In the genomic region with DNA sequence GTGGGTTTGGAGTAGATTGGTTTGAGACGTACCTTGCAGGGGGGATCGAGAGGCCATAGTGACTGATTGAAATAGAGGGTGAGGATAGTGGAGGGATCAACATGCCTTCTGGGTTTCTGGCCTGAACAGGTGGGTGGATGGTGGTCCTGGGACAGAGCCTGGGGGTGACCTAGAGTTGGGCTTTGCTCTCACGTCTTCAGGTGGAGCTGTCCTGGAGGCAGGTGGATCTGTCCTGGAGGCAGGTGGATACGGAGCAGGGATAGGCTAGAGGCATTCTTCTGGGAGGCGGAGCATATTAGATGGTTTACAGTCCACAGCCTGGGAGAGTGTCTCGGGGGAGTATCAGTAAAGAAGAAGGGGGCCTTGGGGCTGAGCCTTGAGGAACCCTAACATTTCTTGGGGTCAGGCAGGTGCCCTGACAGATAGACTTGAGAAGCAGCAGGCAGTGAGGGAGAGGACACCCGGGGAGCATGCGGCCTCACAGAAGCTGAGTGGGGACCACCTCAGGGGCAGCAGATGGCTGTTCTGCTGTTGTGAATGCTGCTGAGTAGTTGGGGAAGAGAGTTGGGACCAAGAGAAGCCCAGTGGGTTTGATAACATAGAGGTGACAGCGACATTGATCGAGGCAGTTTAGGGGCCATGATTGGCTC, we compare ENCODE assay signal across 10 cellular contexts. TPM values are rescaled to one million over a fixed set of nuclear protein-coding genes. Genes with fewer than 3 reads are reported as not detected.
DNase-seq lines count a peak whose midpoint lies in the region; ATAC-seq, FAIRE-seq and TF ChIP-seq lines count a peak whose summit lies in the region.
"Had no signal": no experiment of that assay in that cellular context is flagged by ENCODE, and none has a peak within 500 bp of the region (broad histone marks: within the 10 kb centered on the region; RNA-seq: fewer than 3 reads in every experiment).

No MANE protein-coding gene starts in this region.

- peaks cover 20 to 37% of the 10 kb centered on the region in 2 experiments for H3K36me3 ChIP-seq in HepG2 (replicated peaks in 1 of 2; ENCODE audit: control insufficient read depth in 1 of 2, insufficient read depth in 2 of 2, low read length in 2 of 2)
- H3K36me3 ChIP-seq in tibial nerve = peaks cover 0 to 49% (median 0%) of the 10 kb centered on the region in 3 donors

- H3K79me2 ChIP-seq in HepG2 (ENCODE audit: insufficient read depth, low read length) = peaks cover 58% of the 10 kb centered on the region

- no peak overlapping the region for H2AFZ ChIP-seq in HepG2 (ENCODE audit: low read length)

- intact Hi-C loops in HepG2 (cut with micrococcal nuclease; ENCODE audit: unreplicated experiment) = no loop called here

- H3K9ac ChIP-seq in HepG2 (ENCODE audit: insufficient read depth, low read depth, low read length) = peak overlapping the region; percentile 98

- H3K4me1 ChIP-seq in HepG2 (ENCODE audit: insufficient read depth, low read length) (peaks cover 42% of the 10 kb centered on the region), tibial nerve (peaks cover 0 to 65% (median 30%) of the 10 kb centered on the region in 4 donors)

- H3K27ac ChIP-seq in HepG2 (ENCODE audit: extremely low read length, insufficient read depth, low read length) (no peak overlapping the region), tibial nerve (peak overlapping the region in 1 of 4 donors; percentile 95)

- H3K27ac Mint-ChIP-seq in activated T-cell treated with anti-CD3 and anti-CD28 coated beads, Interleukin-2, amount 50 U/mL, for 72 hours = peak overlapping the region; percentile 26
- peak overlapping the region; percentile 51 for H3K27ac Mint-ChIP-seq in type B pancreatic cell

- TF ChIP-seq RAD21 in HepG2 (CRISPR knock-in tag; IDR thresholded peaks at IDR 0.05) = no peak

- no peaks in the 10 kb centered on the region for H3K27me3 Mint-ChIP-seq in activated T-cell treated with anti-CD3 and anti-CD28 coated beads, Interleukin-2, amount 50 U/mL, for 72 hours (ENCODE audit: low read depth)
- H3K27me3 Mint-ChIP-seq in type B pancreatic cell = no peaks in the 10 kb centered on the region

- H3K9me3 ChIP-seq in HepG2 (ENCODE audit: low read length) = no peaks in the 10 kb centered on the region
- no peaks in the 10 kb centered on the region for H3K9me3 ChIP-seq in tibial nerve

- no peak for DNase-seq in activated T-cell treated with anti-CD3 and anti-CD28 coated beads, Interleukin-2, amount 50 U/mL, for 72 hours
- DNase-seq in activated T-cell treated with anti-CD3 and anti-CD28 coated beads for 4 hours = no peak
- no peak for DNase-seq in astrocyte of the cerebellum (ENCODE audit: low read depth)
- DNase-seq in HepG2 (ENCODE audit: low spot score) = no peak
- DNase-seq in type B pancreatic cell (ENCODE audit: extremely low spot score, unreplicated experiment) = no peak
- DNase-seq in HUDEP-2 (lab: John Stamatoyannopoulos, UW; ENCODE audit: unreplicated experiment in 76 of 76) = no peak
- DNase-seq in tibial nerve (ENCODE audit: low spot score in 2 of 2) = no peak
- DNase-seq: activated CD4-positive, alpha-beta T cell treated with anti-CD3 and anti-CD28 coated beads for 1 hour; NCI-H1694 had no signal

- TF ChIP-seq EP300 in HepG2 (IDR thresholded peaks at IDR 0.05; ENCODE audit: low read depth in 2 of 2, low read length in 2 of 2) (no peak), HepG2 (CRISPR knock-in tag; IDR thresholded peaks at IDR 0.05; ENCODE audit: borderline replicate concordance) (no peak), tibial nerve (IDR thresholded peaks at IDR 0.05) (no peak)

- peak overlapping the region; percentile 98 for H3K4me2 ChIP-seq in HepG2 (ENCODE audit: low read depth, low read length)

- CTCF ChIA-PET in HepG2 (lab: Yijun Ruan, JAX; ENCODE audit: low intra/inter-chr PET ratio, low total read pairs) = no interaction called here

- H3K9me3 Mint-ChIP-seq in activated T-cell treated with anti-CD3 and anti-CD28 coated beads, Interleukin-2, amount 50 U/mL, for 72 hours = no peaks in the 10 kb centered on the region
- H3K9me3 Mint-ChIP-seq in type B pancreatic cell = no peaks in the 10 kb centered on the region

- no peaks in the 10 kb centered on the region for H3K36me3 Mint-ChIP-seq in activated T-cell treated with anti-CD3 and anti-CD28 coated beads, Interleukin-2, amount 50 U/mL, for 72 hours (ENCODE audit: insufficient read depth in 2 of 2)
- peaks cover 3% of the 10 kb centered on the region for H3K36me3 Mint-ChIP-seq in type B pancreatic cell

- no peak for FAIRE-seq in HepG2 (lab: Jason Lieb, UNC)

- POLR2A ChIA-PET in HepG2 (lab: Yijun Ruan, JAX) = interaction anchor here (1.4 to 6.0 kb wide), 6 partner anchors 8 to 53 kb away, joined by 3 to 149 read pairs (median 54); partner anchors contain the start of genes ANKMY1, DUSP28 and RNPEPL1

- WGBS in HepG2 (ENCODE audit: low lambda C conversion rate) = 81% methylated on average over 10 of the region's 10 CpGs
- WGBS in tibial nerve, 2 donors = 75 to 83% methylated on average over 10 of the region's 10 CpGs

- peaks cover 38% of the 10 kb centered on the region for H3K4me1 Mint-ChIP-seq in activated T-cell treated with anti-CD3 and anti-CD28 coated beads, Interleukin-2, amount 50 U/mL, for 72 hours (ENCODE audit: low read depth)
- peaks cover 22% of the 10 kb centered on the region for H3K4me1 Mint-ChIP-seq in type B pancreatic cell (ENCODE audit: unreplicated experiment)

- TSS peak; percentile 53 for BruUV-seq in HepG2 (replicated peaks; lab: Mats Ljungman, UMichigan)

- TF ChIP-seq CTCF in astrocyte of the cerebellum (IDR thresholded peaks at IDR 0.05; ENCODE audit: low read depth, low read length, missing control alignments) = no peak
- TF ChIP-seq CTCF in HepG2 (CRISPR knock-in tag; IDR thresholded peaks at IDR 0.05) = no peak
- no peak for TF ChIP-seq CTCF in type B pancreatic cell (conservative IDR thresholded peaks at IDR 0.05)
- TF ChIP-seq CTCF in tibial nerve (IDR thresholded peaks at IDR 0.05) = no peak

- H3K27me3 ChIP-seq in HepG2 (ENCODE audit: control insufficient read depth in 1 of 2, insufficient read depth in 2 of 2, low read length in 2 of 2) (peaks cover 0 to 4% of the 10 kb centered on the region in 2 experiments; a peak in 1 of 5 replicates), tibial nerve (no peaks in the 10 kb centered on the region)

- TF ChIP-seq POLR2A in HepG2 (IDR thresholded peaks at IDR 0.05; ENCODE audit: insufficient read depth in 1 of 2, low read depth in 2 of 2, low read length in 2 of 2) (no peak), tibial nerve (IDR thresholded peaks at IDR 0.05) (no peak)

- H4K20me1 ChIP-seq in HepG2 (ENCODE audit: insufficient read depth, low read length) = peaks cover 17% of the 10 kb centered on the region; the same call in 1 of the 2 replicates

- in situ Hi-C loops in astrocyte of the cerebellum (cut with HindIII; ENCODE audit: low sequenced_read_pairs) (no loop called here), HepG2 (cut with HindIII; ENCODE audit: extremely low pct_ligation_motif_present, low pct_unique_long_range_greater_than_20kb) (no loop called here)

- ATAC-seq in activated T-cell treated with anti-CD3 and anti-CD28 coated beads, Interleukin-2, amount 50 U/mL, for 72 hours (replicated peaks in 1 of 2) = no peak
- ATAC-seq in HepG2 (no peak), GM18502 (IDR thresholded peaks at IDR 0.05; ENCODE audit: poor library complexity, unreplicated experiment) (no peak)

- H3K4me3 ChIP-seq in astrocyte of the cerebellum (ENCODE audit: low read depth, low read length) (peak overlapping the region; percentile 65), HepG2 (replicated peaks in 1 of 3; ENCODE audit: insufficient read depth in 1 of 3, low read depth in 2 of 3, low read length in 3 of 3) (peak overlapping the region; percentile 83 to 90 (median 88)), tibial nerve (peak overlapping the region in 2 of 4 donors; percentile 92 to 94)

- H3K4me3 Mint-ChIP-seq in activated T-cell treated with anti-CD3 and anti-CD28 coated beads, Interleukin-2, amount 50 U/mL, for 72 hours = peak overlapping the region; percentile 76 to 95
- H3K4me3 Mint-ChIP-seq in type B pancreatic cell = peak overlapping the region; percentile 95

RNA-seq across cellular contexts. Expression of gene CAPN10, which starts 1.6 kb away (rescaled TPM):
- 10 to 100 TPM; 36.9 to 43.7 TPM for total RNA-seq in activated T-cell treated with anti-CD3 and anti-CD28 coated beads, Interleukin-2, amount 50 U/mL, for 72 hours
- total RNA-seq in HepG2 (2016; rRNA removed; fragmentation: Illumina TruSeq; extraction: Trizol) (16.5 and 32.4 TPM in 2 replicates), type B pancreatic cell (ENCODE audit: low replicate concordance) (36.3 and 55.2 TPM in 2 replicates), tibial nerve (10 to 100 TPM; 28.0 to 66.3 (median 54.8) TPM)
- 18.3 and 20.3 TPM in 2 replicates for total RNA-seq in HepG2 (2016; cell fraction: cytosol; rRNA removed; fragmentation: Illumina TruSeq; extraction: Trizol; ENCODE audit: low read depth)
- total RNA-seq in HepG2 (2016; cell fraction: insoluble cytoplasmic fraction; rRNA removed; fragmentation: Illumina TruSeq; extraction: Trizol) = 16.1 and 35.0 TPM in 2 replicates
- 28.2 and 28.4 TPM in 2 replicates for total RNA-seq in HepG2 (2016; cell fraction: membrane; rRNA removed; fragmentation: Illumina TruSeq; extraction: Trizol)
- total RNA-seq in HepG2 (2016; cell fraction: nucleus; rRNA removed; fragmentation: Illumina TruSeq; extraction: Trizol) = 26.3 and 36.2 TPM in 2 replicates
- polyA plus RNA-seq in HepG2 (2011; rRNA removed) = 27.6 and 40.7 TPM in 2 replicates
- polyA plus RNA-seq in HepG2 (2011; cell fraction: cytosol; rRNA removed) = 15.8 and 24.7 TPM in 2 replicates
- polyA plus RNA-seq in HepG2 (2011; cell fraction: nucleus; rRNA removed) = 157 and 173 TPM in 2 replicates
- polyA plus RNA-seq in HepG2 (2012) = 24.4 and 27.6 TPM in 2 replicates
- 9.1 and 9.4 TPM in 2 replicates for polyA plus RNA-seq in HepG2 (2016; cell fraction: cytosol; fragmentation: Illumina TruSeq; extraction: Trizol; ENCODE audit: low read depth)
- 17.4 and 18.2 TPM in 2 replicates for polyA plus RNA-seq in HepG2 (2016; cell fraction: insoluble cytoplasmic fraction; fragmentation: Illumina TruSeq; extraction: Trizol; ENCODE audit: low read depth)
- polyA plus RNA-seq in HepG2 (2016; cell fraction: membrane; fragmentation: Illumina TruSeq; extraction: Trizol; ENCODE audit: low read depth) = 15.5 and 17.2 TPM in 2 replicates
- 59.4 and 61.4 TPM in 2 replicates for polyA plus RNA-seq in HepG2 (2016; cell fraction: nucleus; fragmentation: Illumina TruSeq; extraction: Trizol; ENCODE audit: insufficient read depth, low read depth)
- polyA minus RNA-seq in HepG2 (2011; rRNA and poly(A)+ RNA removed; ENCODE audit: low replicate concordance) = 11.2 and 33.8 TPM in 2 replicates
- polyA minus RNA-seq in HepG2 (2011; cell fraction: cytosol; rRNA and poly(A)+ RNA removed) = 10.8 TPM in 2 replicates
- 50.0 and 57.6 TPM in 2 replicates for polyA minus RNA-seq in HepG2 (2011; cell fraction: nucleus; rRNA and poly(A)+ RNA removed)

RNA-seq across cellular contexts. Expression of gene RNPEPL1, which starts 19.8 kb away (rescaled TPM):
- total RNA-seq in activated T-cell treated with anti-CD3 and anti-CD28 coated beads, Interleukin-2, amount 50 U/mL, for 72 hours = 10 to 100 TPM; 74.0 to 77.3 TPM
- total RNA-seq in HepG2 (2016; rRNA removed; fragmentation: Illumina TruSeq; extraction: Trizol) (13.0 and 27.6 TPM in 2 replicates), type B pancreatic cell (ENCODE audit: low replicate concordance) (40.5 and 66.4 TPM in 2 replicates), tibial nerve (10 to 100 TPM; 55.3 to 90.6 (median 64.0) TPM)
- total RNA-seq in HepG2 (2016; cell fraction: cytosol; rRNA removed; fragmentation: Illumina TruSeq; extraction: Trizol; ENCODE audit: low read depth) = 21.9 and 24.8 TPM in 2 replicates
- 12.9 and 23.2 TPM in 2 replicates for total RNA-seq in HepG2 (2016; cell fraction: insoluble cytoplasmic fraction; rRNA removed; fragmentation: Illumina TruSeq; extraction: Trizol)
- 50.1 and 53.8 TPM in 2 replicates for total RNA-seq in HepG2 (2016; cell fraction: membrane; rRNA removed; fragmentation: Illumina TruSeq; extraction: Trizol)
- 17.5 and 21.9 TPM in 2 replicates for total RNA-seq in HepG2 (2016; cell fraction: nucleus; rRNA removed; fragmentation: Illumina TruSeq; extraction: Trizol)
- polyA plus RNA-seq in HepG2 (2011; rRNA removed) = 18.0 and 28.8 TPM in 2 replicates
- polyA plus RNA-seq in HepG2 (2011; cell fraction: cytosol; rRNA removed) = 20.3 and 26.3 TPM in 2 replicates
- 94.3 and 114 TPM in 2 replicates for polyA plus RNA-seq in HepG2 (2011; cell fraction: nucleus; rRNA removed)
- 37.2 and 56.3 TPM in 2 replicates for polyA plus RNA-seq in HepG2 (2012)
- 43.4 and 46.1 TPM in 2 replicates for polyA plus RNA-seq in HepG2 (2016; cell fraction: cytosol; fragmentation: Illumina TruSeq; extraction: Trizol; ENCODE audit: low read depth)
- polyA plus RNA-seq in HepG2 (2016; cell fraction: insoluble cytoplasmic fraction; fragmentation: Illumina TruSeq; extraction: Trizol; ENCODE audit: low read depth) = 40.1 and 49.6 TPM in 2 replicates
- 85.0 and 102 TPM in 2 replicates for polyA plus RNA-seq in HepG2 (2016; cell fraction: membrane; fragmentation: Illumina TruSeq; extraction: Trizol; ENCODE audit: low read depth)
- polyA plus RNA-seq in HepG2 (2016; cell fraction: nucleus; fragmentation: Illumina TruSeq; extraction: Trizol; ENCODE audit: insufficient read depth, low read depth) = 57.9 and 59.3 TPM in 2 replicates
- 15.3 and 64.5 TPM in 2 replicates for polyA minus RNA-seq in HepG2 (2011; rRNA and poly(A)+ RNA removed; ENCODE audit: low replicate concordance)
- 55.0 and 57.6 TPM in 2 replicates for polyA minus RNA-seq in HepG2 (2011; cell fraction: cytosol; rRNA and poly(A)+ RNA removed)
- polyA minus RNA-seq in HepG2 (2011; cell fraction: nucleus; rRNA and poly(A)+ RNA removed) = 18.6 and 21.0 TPM in 2 replicates

RNA-seq across cellular contexts. Expression of gene DUSP28, which starts 28.0 kb away (rescaled TPM):
- 1 to 10 TPM; 7.1 to 7.3 TPM for total RNA-seq in activated T-cell treated with anti-CD3 and anti-CD28 coated beads, Interleukin-2, amount 50 U/mL, for 72 hours
- 2.5 and 5.2 TPM in 2 replicates for total RNA-seq in HepG2 (2016; rRNA removed; fragmentation: Illumina TruSeq; extraction: Trizol)
- 4.5 and 4.9 TPM in 2 replicates for total RNA-seq in HepG2 (2016; cell fraction: cytosol; rRNA removed; fragmentation: Illumina TruSeq; extraction: Trizol; ENCODE audit: low read depth)
- 2.9 and 5.6 TPM in 2 replicates for total RNA-seq in HepG2 (2016; cell fraction: insoluble cytoplasmic fraction; rRNA removed; fragmentation: Illumina TruSeq; extraction: Trizol)
- total RNA-seq in HepG2 (2016; cell fraction: membrane; rRNA removed; fragmentation: Illumina TruSeq; extraction: Trizol) = 6.2 and 6.3 TPM in 2 replicates
- total RNA-seq in HepG2 (2016; cell fraction: nucleus; rRNA removed; fragmentation: Illumina TruSeq; extraction: Trizol) = 7.1 TPM in 2 replicates
- polyA plus RNA-seq in HepG2 (2011; rRNA removed) = 6.7 and 8.6 TPM in 2 replicates
- polyA plus RNA-seq in HepG2 (2011; cell fraction: cytosol; rRNA removed) = 3.4 and 4.1 TPM in 2 replicates
- polyA plus RNA-seq in HepG2 (2011; cell fraction: nucleus; rRNA removed) = 6.6 and 6.7 TPM in 2 replicates
- polyA plus RNA-seq in HepG2 (2012) = 5.4 and 6.8 TPM in 2 replicates
- 4.9 and 6.2 TPM in 2 replicates for polyA plus RNA-seq in HepG2 (2016; cell fraction: cytosol; fragmentation: Illumina TruSeq; extraction: Trizol; ENCODE audit: low read depth)
- 3.9 and 4.1 TPM in 2 replicates for polyA plus RNA-seq in HepG2 (2016; cell fraction: insoluble cytoplasmic fraction; fragmentation: Illumina TruSeq; extraction: Trizol; ENCODE audit: low read depth)
- 5.5 and 7.1 TPM in 2 replicates for polyA plus RNA-seq in HepG2 (2016; cell fraction: membrane; fragmentation: Illumina TruSeq; extraction: Trizol; ENCODE audit: low read depth)
- 11.1 and 15.5 TPM in 2 replicates for polyA plus RNA-seq in HepG2 (2016; cell fraction: nucleus; fragmentation: Illumina TruSeq; extraction: Trizol; ENCODE audit: insufficient read depth, low read depth)
- polyA minus RNA-seq in HepG2 (2011; rRNA and poly(A)+ RNA removed; ENCODE audit: low replicate concordance) = 2.8 and 4.2 TPM in 2 replicates
- 1.7 and 2.2 TPM in 2 replicates for polyA minus RNA-seq in HepG2 (2011; cell fraction: cytosol; rRNA and poly(A)+ RNA removed)
- polyA minus RNA-seq in HepG2 (2011; cell fraction: nucleus; rRNA and poly(A)+ RNA removed) = 11.5 and 12.3 TPM in 2 replicates
- 4.3 and 6.4 TPM in 2 replicates for total RNA-seq in type B pancreatic cell (ENCODE audit: low replicate concordance)
- 10 to 100 TPM in 1 of 4 donors, 1 to 10 TPM in 3; 4.5 to 16.1 (median 7.2) TPM for total RNA-seq in tibial nerve

RNA-seq across cellular contexts. Expression of gene ANKMY1, which starts 30.3 kb away (rescaled TPM):
- total RNA-seq in activated T-cell treated with anti-CD3 and anti-CD28 coated beads, Interleukin-2, amount 50 U/mL, for 72 hours = 10 to 100 TPM; 31.6 to 44.9 TPM
- total RNA-seq in HepG2 (2016; rRNA removed; fragmentation: Illumina TruSeq; extraction: Trizol) (7.3 and 11.7 TPM in 2 replicates), type B pancreatic cell (ENCODE audit: low replicate concordance) (13.4 and 16.8 TPM in 2 replicates), tibial nerve (10 to 100 TPM; 14.2 to 24.0 (median 21.4) TPM)
- 9.7 and 12.6 TPM in 2 replicates for total RNA-seq in HepG2 (2016; cell fraction: cytosol; rRNA removed; fragmentation: Illumina TruSeq; extraction: Trizol; ENCODE audit: low read depth)
- total RNA-seq in HepG2 (2016; cell fraction: insoluble cytoplasmic fraction; rRNA removed; fragmentation: Illumina TruSeq; extraction: Trizol) = 8.8 and 12.4 TPM in 2 replicates
- 10.6 and 11.9 TPM in 2 replicates for total RNA-seq in HepG2 (2016; cell fraction: membrane; rRNA removed; fragmentation: Illumina TruSeq; extraction: Trizol)
- 23.2 and 30.1 TPM in 2 replicates for total RNA-seq in HepG2 (2016; cell fraction: nucleus; rRNA removed; fragmentation: Illumina TruSeq; extraction: Trizol)
- 18.8 and 20.5 TPM in 2 replicates for polyA plus RNA-seq in HepG2 (2011; rRNA removed)
- 11.7 and 12.1 TPM in 2 replicates for polyA plus RNA-seq in HepG2 (2011; cell fraction: cytosol; rRNA removed)
- polyA plus RNA-seq in HepG2 (2011; cell fraction: nucleus; rRNA removed) = 55.1 and 66.4 TPM in 2 replicates
- polyA plus RNA-seq in HepG2 (2012) = 8.0 and 8.9 TPM in 2 replicates
- 2.6 and 3.4 TPM in 2 replicates for polyA plus RNA-seq in HepG2 (2016; cell fraction: cytosol; fragmentation: Illumina TruSeq; extraction: Trizol; ENCODE audit: low read depth)
- polyA plus RNA-seq in HepG2 (2016; cell fraction: insoluble cytoplasmic fraction; fragmentation: Illumina TruSeq; extraction: Trizol; ENCODE audit: low read depth) = 7.8 and 8.8 TPM in 2 replicates
- polyA plus RNA-seq in HepG2 (2016; cell fraction: membrane; fragmentation: Illumina TruSeq; extraction: Trizol; ENCODE audit: low read depth) = 4.9 and 6.3 TPM in 2 replicates
- polyA plus RNA-seq in HepG2 (2016; cell fraction: nucleus; fragmentation: Illumina TruSeq; extraction: Trizol; ENCODE audit: insufficient read depth, low read depth) = 30.4 and 35.4 TPM in 2 replicates
- 41.3 and 43.1 TPM in 2 replicates for polyA minus RNA-seq in HepG2 (2011; rRNA and poly(A)+ RNA removed; ENCODE audit: low replicate concordance)
- 6.0 and 6.9 TPM in 2 replicates for polyA minus RNA-seq in HepG2 (2011; cell fraction: cytosol; rRNA and poly(A)+ RNA removed)
- polyA minus RNA-seq in HepG2 (2011; cell fraction: nucleus; rRNA and poly(A)+ RNA removed) = 52.8 and 56.1 TPM in 2 replicates

RNA-seq across cellular contexts. Expression of gene GPR35, which starts 37.1 kb away (rescaled TPM):
- total RNA-seq in activated T-cell treated with anti-CD3 and anti-CD28 coated beads, Interleukin-2, amount 50 U/mL, for 72 hours = 10 to 100 TPM; 48.2 to 50.7 TPM
- total RNA-seq in HepG2 (2016; rRNA removed; fragmentation: Illumina TruSeq; extraction: Trizol) (21.6 and 27.1 TPM in 2 replicates), type B pancreatic cell (ENCODE audit: low replicate concordance) (3.6 and 3.9 TPM in 2 replicates), tibial nerve (1 to 10 TPM in 3 of 4 donors, under 1 TPM in 1; 0.90 to 8.2 (median 2.0) TPM)
- 10.2 and 10.8 TPM in 2 replicates for total RNA-seq in HepG2 (2016; cell fraction: cytosol; rRNA removed; fragmentation: Illumina TruSeq; extraction: Trizol; ENCODE audit: low read depth)
- total RNA-seq in HepG2 (2016; cell fraction: insoluble cytoplasmic fraction; rRNA removed; fragmentation: Illumina TruSeq; extraction: Trizol) = 21.3 and 26.9 TPM in 2 replicates
- 25.5 and 33.7 TPM in 2 replicates for total RNA-seq in HepG2 (2016; cell fraction: membrane; rRNA removed; fragmentation: Illumina TruSeq; extraction: Trizol)
- 19.4 and 20.1 TPM in 2 replicates for total RNA-seq in HepG2 (2016; cell fraction: nucleus; rRNA removed; fragmentation: Illumina TruSeq; extraction: Trizol)
- polyA plus RNA-seq in HepG2 (2011; rRNA removed) = 44.2 and 60.8 TPM in 2 replicates
- 37.9 and 80.2 TPM in 2 replicates for polyA plus RNA-seq in HepG2 (2011; cell fraction: cytosol; rRNA removed)
- polyA plus RNA-seq in HepG2 (2011; cell fraction: nucleus; rRNA removed) = 150 and 165 TPM in 2 replicates
- 34.0 and 39.9 TPM in 2 replicates for polyA plus RNA-seq in HepG2 (2012)
- 6.5 and 7.6 TPM in 2 replicates for polyA plus RNA-seq in HepG2 (2016; cell fraction: cytosol; fragmentation: Illumina TruSeq; extraction: Trizol; ENCODE audit: low read depth)
- polyA plus RNA-seq in HepG2 (2016; cell fraction: insoluble cytoplasmic fraction; fragmentation: Illumina TruSeq; extraction: Trizol; ENCODE audit: low read depth) = 14.4 and 15.8 TPM in 2 replicates
- polyA plus RNA-seq in HepG2 (2016; cell fraction: membrane; fragmentation: Illumina TruSeq; extraction: Trizol; ENCODE audit: low read depth) = 17.8 and 17.9 TPM in 2 replicates
- polyA plus RNA-seq in HepG2 (2016; cell fraction: nucleus; fragmentation: Illumina TruSeq; extraction: Trizol; ENCODE audit: insufficient read depth, low read depth) = 29.6 and 37.8 TPM in 2 replicates
- polyA minus RNA-seq in HepG2 (2011; rRNA and poly(A)+ RNA removed; ENCODE audit: low replicate concordance) = 0.14 and 219 TPM in 2 replicates
- 44.3 and 46.7 TPM in 2 replicates for polyA minus RNA-seq in HepG2 (2011; cell fraction: cytosol; rRNA and poly(A)+ RNA removed)
- 30.9 and 33.3 TPM in 2 replicates for polyA minus RNA-seq in HepG2 (2011; cell fraction: nucleus; rRNA and poly(A)+ RNA removed)
